14 cellular contexts compared by ENCODE assay signal in the genomic region with DNA sequence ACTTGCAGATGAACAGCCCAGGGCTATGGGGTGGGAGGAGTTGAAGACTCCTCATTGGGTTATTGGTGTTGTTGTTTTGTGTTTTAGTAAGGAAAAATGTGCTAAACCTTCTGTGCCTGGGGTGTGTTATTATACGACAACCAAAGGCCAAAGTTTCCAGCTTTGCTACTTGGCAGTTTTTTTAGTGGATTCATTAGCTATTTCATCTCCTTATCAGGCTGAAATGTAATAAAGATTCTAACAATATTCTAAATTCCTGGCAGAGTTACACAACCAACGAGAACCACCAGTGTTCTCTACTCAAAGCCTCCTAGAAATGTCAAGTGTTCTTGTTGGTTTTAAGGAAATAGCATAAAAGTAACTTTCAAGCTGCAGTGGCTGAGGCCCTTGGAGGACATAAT.
"Had no signal": no experiment of that assay in that cellular context is flagged by ENCODE, and none has a peak within 500 bp of the region (broad histone marks: within the 10 kb centered on the region; RNA-seq: fewer than 3 reads in every experiment).

No MANE protein-coding gene starts in this region.

- H3K4me3 Mint-ChIP-seq: activated CD4-positive, alpha-beta memory T cell treated with anti-CD3 and anti-CD28 coated beads for 36 hours; activated naive CD8-positive, alpha-beta T cell treated with anti-CD3 and anti-CD28 coated beads, Interleukin-2, amount 50 U/mL, for 24 hours; natural killer cell; T-helper 2 cell treated with Interferon-gamma antibody and Interleukin-4, amounts not matched to agents 5 μg/mL and 100 μg/mL, for 36 hours had no signal

- FAIRE-seq: urothelium cell line had no signal

- H3K36me3 ChIP-seq: right lobe of liver had no signal

- H3K4me3 ChIP-seq: right lobe of liver had no signal

- H3K9me3 ChIP-seq: right lobe of liver had no signal

- H3K27ac ChIP-seq: epithelial cell of prostate, right lobe of liver had no signal

- H3K27me3 ChIP-seq: right lobe of liver had no signal

- H3K27ac Mint-ChIP-seq: activated CD4-positive, alpha-beta memory T cell treated with anti-CD3 and anti-CD28 coated beads for 36 hours; activated naive CD8-positive, alpha-beta T cell treated with anti-CD3 and anti-CD28 coated beads, Interleukin-2, amount 50 U/mL, for 24 hours; natural killer cell; progenitor cell of endocrine pancreas; T-helper 2 cell treated with Interferon-gamma antibody and Interleukin-4, amounts not matched to agents 5 μg/mL and 100 μg/mL, for 36 hours had no signal

- H3K4me1 ChIP-seq: right lobe of liver had no signal

- H3K27me3 Mint-ChIP-seq: activated naive CD8-positive, alpha-beta T cell treated with anti-CD3 and anti-CD28 coated beads, Interleukin-2, amount 50 U/mL, for 24 hours had no signal

- DNase-seq: activated CD4-positive, alpha-beta memory T cell treated with anti-CD3 and anti-CD28 coated beads for 36 hours; activated naive CD8-positive, alpha-beta T cell treated with anti-CD3 and anti-CD28 coated beads, Interleukin-2, amount 50 U/mL, for 24 hours; caudate nucleus; cortex of kidney; effector CD8-positive, alpha-beta T cell; natural killer cell; right lobe of liver; stimulated activated CD4-positive, alpha-beta T cell treated with anti-CD3 and anti-CD28 coated beads, Interleukin-2, amount 100 ng/mL, for 24 hours; stimulated activated naive CD4-positive, alpha-beta T cell treated with Interleukin-2 at 50 U/mL for 16 hours; SW 1271 had no signal

- H3K9me3 Mint-ChIP-seq: activated CD4-positive, alpha-beta memory T cell treated with anti-CD3 and anti-CD28 coated beads for 36 hours; activated naive CD8-positive, alpha-beta T cell treated with anti-CD3 and anti-CD28 coated beads, Interleukin-2, amount 50 U/mL, for 24 hours; natural killer cell; T-helper 2 cell treated with Interferon-gamma antibody and Interleukin-4, amounts not matched to agents 5 μg/mL and 100 μg/mL, for 36 hours had no signal

- H3K36me3 Mint-ChIP-seq: activated CD4-positive, alpha-beta memory T cell treated with anti-CD3 and anti-CD28 coated beads for 36 hours; natural killer cell had no signal
